Comparison of ENCODE assay signal across 12 cellular contexts in the genomic region with DNA sequence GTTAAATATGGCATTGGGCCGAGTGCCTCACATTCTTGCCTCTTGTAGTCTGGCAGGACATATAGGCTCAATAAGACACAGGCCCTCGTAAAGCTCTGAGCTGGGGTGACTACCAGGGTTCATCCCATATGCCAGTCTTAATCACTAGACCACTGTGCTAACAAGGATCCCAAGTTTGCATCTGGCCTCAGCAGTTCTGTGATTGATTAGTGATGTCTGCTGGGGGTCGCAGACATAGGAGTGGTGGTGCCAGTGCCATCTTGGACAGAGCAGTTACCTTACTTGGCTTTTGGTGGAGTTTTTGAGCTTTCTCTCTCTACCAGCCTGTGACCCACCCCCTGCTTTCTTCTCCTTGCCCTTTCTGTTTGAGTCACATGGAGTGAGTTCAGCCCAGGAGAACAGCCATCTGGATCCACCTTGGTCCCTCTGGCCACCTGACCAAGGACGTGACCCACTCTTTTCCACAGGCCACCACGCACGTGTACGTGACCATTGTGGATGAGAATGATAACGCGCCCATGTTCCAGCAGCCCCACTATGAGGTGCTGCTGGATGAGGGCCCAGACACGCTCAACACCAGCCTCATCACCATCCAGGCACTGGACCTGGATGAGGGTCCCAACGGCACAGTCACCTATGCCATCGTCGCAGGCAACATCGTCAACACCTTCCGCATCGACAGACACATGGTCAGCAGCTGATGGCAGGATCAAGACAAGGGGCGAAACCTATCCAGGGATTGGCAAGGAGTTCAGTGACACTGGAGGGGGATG. TPM values are rescaled to one million over a fixed set of nuclear protein-coding genes. Genes with fewer than 3 reads are reported as not detected.
A peak's percentile ranks its signal among the peaks of the same experiment; 100 is the strongest.
DNase-seq lines count a peak whose midpoint lies in the region; ATAC-seq and TF ChIP-seq lines count a peak whose summit lies in the region.
"Had no signal": no experiment of that assay in that cellular context is flagged by ENCODE, and none has a peak within 500 bp of the region (broad histone marks: within the 10 kb centered on the region; RNA-seq: fewer than 3 reads in every experiment).

No MANE protein-coding gene starts in this region.

- TF ChIP-seq POLR2A in IMR-90 (IDR thresholded peaks at IDR 0.05; ENCODE audit: low read depth, low read length) (no peak), erythroblast (IDR thresholded peaks at IDR 0.05; ENCODE audit: low read length) (no peak)

- H3K4me3 ChIP-seq in right atrium auricular region (no peak overlapping the region), IMR-90 (ENCODE audit: insufficient read depth, low read depth, low read length) (no peak overlapping the region)

- ATAC-seq in left ventricle myocardium superior (no peak), IMR-90 (ENCODE audit: low read depth) (no peak), natural killer cell (no peak)
- ATAC-seq: PC-3 had no signal

- in situ Hi-C loops in IMR-90 (cut with MboI; ENCODE audit: low sequenced_read_pairs) = no loop called here

- H3K4me3 Mint-ChIP-seq in H9 = no peak overlapping the region
- no peak overlapping the region for H3K4me3 Mint-ChIP-seq in natural killer cell

- H4K20me1 ChIP-seq in IMR-90 (ENCODE audit: insufficient read depth, low read length) = no peaks in the 10 kb centered on the region
- no peaks in the 10 kb centered on the region for H4K20me1 ChIP-seq in H9 (ENCODE audit: control insufficient read depth, insufficient read depth, insufficient read length)

- CTCF ChIA-PET in IMR-90 (lab: Yijun Ruan, JAX) = no interaction called here

- no peaks in the 10 kb centered on the region for H3K79me2 ChIP-seq in H9 (ENCODE audit: insufficient read depth, low read length)

- H4K5ac ChIP-seq in IMR-90 (ENCODE audit: low read depth, low read length) (no peak overlapping the region), H9 (ENCODE audit: insufficient read length, low read depth, low read length) (no peak overlapping the region)

- TF ChIP-seq CTCF in right atrium auricular region (IDR thresholded peaks at IDR 0.05) (no peak), IMR-90 (conservative IDR thresholded peaks at IDR 0.05; ENCODE audit: low read depth, low read length) (no peak), H9 (conservative IDR thresholded peaks at IDR 0.05) (no peak), natural killer cell (IDR thresholded peaks at IDR 0.05) (no peak)

- H3K27ac ChIP-seq in right atrium auricular region = no peak overlapping the region
- no peak overlapping the region for H3K27ac ChIP-seq in IMR-90 (ENCODE audit: insufficient read depth, low read length)
- peak overlapping the region; percentile 22 for H3K27ac ChIP-seq in temporal lobe (ENCODE audit: low read depth, low read length)
- H3K27ac ChIP-seq in H9 (ENCODE audit: insufficient read length, low read depth, low read length) = no peak overlapping the region

- H3K4me1 Mint-ChIP-seq in H9 = peaks cover 3 to 10% of the 10 kb centered on the region in 2 experiments; a peak in 2 of 4 replicates
- H3K4me1 Mint-ChIP-seq in natural killer cell = peaks cover 21 to 43% of the 10 kb centered on the region in 2 donors

- POLR2A ChIA-PET in IMR-90 (lab: Charles Lee; ENCODE audit: unreplicated experiment) = no interaction called here

- H3K4ac ChIP-seq in IMR-90 (ENCODE audit: low read depth, low read length) (no peak overlapping the region), H9 (ENCODE audit: low read depth, low read length) (no peak overlapping the region)

- H3K27me3 Mint-ChIP-seq in H9 (ENCODE audit: low read depth) = peaks cover 30% of the 10 kb centered on the region
- H3K27me3 Mint-ChIP-seq in natural killer cell (ENCODE audit: low read depth in 2 of 2) = no peaks in the 10 kb centered on the region
- H3K27me3 Mint-ChIP-seq: IgD-negative memory B cell had no signal

- H2AFZ ChIP-seq in IMR-90 (replicated peaks; ENCODE audit: low read length, poor library complexity) (peak overlapping the region; percentile 38), H9 (ENCODE audit: low read length) (no peak overlapping the region)

- H3K4me2 ChIP-seq in IMR-90 (ENCODE audit: low read depth, low read length) (no peak overlapping the region), H9 (ENCODE audit: insufficient read depth, insufficient read length, low read length) (no peak overlapping the region)

- no peak overlapping the region for H3K18ac ChIP-seq in IMR-90 (ENCODE audit: low read depth, low read length)
- no peak overlapping the region for H3K18ac ChIP-seq in H9 (ENCODE audit: insufficient read length, low read depth, low read length)

- no peak overlapping the region for H2BK12ac ChIP-seq in H9 (ENCODE audit: insufficient read length, low read depth, low read length)

- no peaks in the 10 kb centered on the region for H3K23me2 ChIP-seq in H9 (ENCODE audit: insufficient read length, low read depth, low read length, poor library complexity, severe bottlenecking)

- H2AK9ac ChIP-seq in IMR-90 (replicated peaks; ENCODE audit: low read depth, low read length, poor library complexity) = no peak overlapping the region

- H3K27ac Mint-ChIP-seq in H9 (no peak overlapping the region), natural killer cell (no peak overlapping the region)

- no peak for TF ChIP-seq RAD21 in IMR-90 (IDR thresholded peaks at IDR 0.05; ENCODE audit: low read length)

- H3K14ac ChIP-seq in IMR-90 (replicated peaks; ENCODE audit: low read depth, low read length) (no peak overlapping the region), H9 (ENCODE audit: insufficient read depth, low read length) (no peak overlapping the region)

- BruUV-seq in IMR-90 (replicated peaks; lab: Mats Ljungman, UMichigan) = no TSS peak

- H3K4me1 ChIP-seq in right atrium auricular region (peaks cover 0 to 33% of the 10 kb centered on the region in 2 donors), IMR-90 (ENCODE audit: control insufficient read depth, insufficient read depth, low read length) (peaks cover 14% of the 10 kb centered on the region), H9 (ENCODE audit: insufficient read depth, low read length) (no peaks in the 10 kb centered on the region)
- H3K4me1 ChIP-seq: BE2C had no signal

- WGBS in IMR-90 (ENCODE audit: extremely low coverage in 2 of 2, insufficient read length in 1 of 2), 2 experiments = 80% methylated on average over 2 of the region's 17 CpGs; no CpG with 5 or more reads in 1 of the 2 experiments
- no CpG with 5 or more reads among the region's 17 CpGs for WGBS in H9 (ENCODE audit: extremely low coverage, insufficient read length, low lambda C conversion rate)

- dilution Hi-C loops in IMR-90 (cut with HindIII; ENCODE audit: low sequenced_read_pairs, unreplicated experiment) = no loop called here

- no peak overlapping the region for H2BK120ac ChIP-seq in IMR-90 (ENCODE audit: low read depth, low read length)
- no peak overlapping the region for H2BK120ac ChIP-seq in H9 (ENCODE audit: low read depth, low read length, poor library complexity, severe bottlenecking)

- H3K9me3 ChIP-seq in right atrium auricular region (no peaks in the 10 kb centered on the region), IMR-90 (ENCODE audit: control insufficient read depth, insufficient read depth, low read length) (no peaks in the 10 kb centered on the region), H9 (ENCODE audit: control insufficient read depth, low read depth, low read length) (no peaks in the 10 kb centered on the region)
- H3K9me3 ChIP-seq: BE2C had no signal

- H3K27me3 ChIP-seq in right atrium auricular region (no peaks in the 10 kb centered on the region), IMR-90 (ENCODE audit: control insufficient read depth, insufficient read depth, low read length) (peaks cover 38% of the 10 kb centered on the region), H9 (ENCODE audit: insufficient read depth, low read length) (peaks cover 5% of the 10 kb centered on the region; the same call in 1 of the 2 replicates)
- H3K27me3 ChIP-seq: BE2C had no signal

- H3K9ac ChIP-seq in IMR-90 (ENCODE audit: low read depth, low read length) (no peak overlapping the region), H9 (ENCODE audit: extremely low read depth, insufficient read length, low read length) (no peak overlapping the region)

- H2AK5ac ChIP-seq in IMR-90 (ENCODE audit: low read depth, low read length) (no peak overlapping the region), H9 (ENCODE audit: insufficient read length, low read length) (no peak overlapping the region)

- no peak overlapping the region for H2BK5ac ChIP-seq in IMR-90 (ENCODE audit: low read depth, low read length, poor library complexity, severe bottlenecking)
- no peak overlapping the region for H2BK5ac ChIP-seq in H9 (ENCODE audit: insufficient read length, low read length)

- H3K36me3 Mint-ChIP-seq in H9 (ENCODE audit: insufficient read depth in 1 of 3, low read depth in 3 of 3) (no peaks in the 10 kb centered on the region; a peak in 1 of 7 replicates), natural killer cell (no peaks in the 10 kb centered on the region)
- H3K36me3 Mint-ChIP-seq: IgD-negative memory B cell had no signal

- no peak overlapping the region for H2BK15ac ChIP-seq in IMR-90 (ENCODE audit: low read depth, low read length)
- no peak overlapping the region for H2BK15ac ChIP-seq in H9 (ENCODE audit: low read depth, low read length)

- H4K91ac ChIP-seq in IMR-90 (ENCODE audit: insufficient read depth, low read depth, low read length) = no peak overlapping the region
- H4K91ac ChIP-seq in H9 (ENCODE audit: insufficient read length, low read depth, low read length) = no peak overlapping the region

- H3T11ph ChIP-seq in H9 (ENCODE audit: low read length) = no peak overlapping the region

- H3K56ac ChIP-seq in IMR-90 (ENCODE audit: extremely low read depth, insufficient read depth, low read length) (no peak overlapping the region), H9 (ENCODE audit: insufficient read length, low read depth, low read length) (no peak overlapping the region)

- DNase-seq in left ventricle myocardium superior = peak; percentile 12
- DNase-seq in right atrium auricular region (ENCODE audit: low spot score) = no peak
- DNase-seq in IMR-90 = no peak
- peak; percentile 12 to 36 for DNase-seq in erythroblast (lab: John Stamatoyannopoulos, UW)
- DNase-seq in H9 = no peak
- no peak for DNase-seq in natural killer cell
- DNase-seq: BE2C, NCI-H146, PC-3 had no signal

- H3K36me3 ChIP-seq in right atrium auricular region (no peaks in the 10 kb centered on the region), IMR-90 (ENCODE audit: control insufficient read depth, insufficient read depth, low read length) (no peaks in the 10 kb centered on the region)
- H3K36me3 ChIP-seq: BE2C had no signal

- no peak overlapping the region for H2BK20ac ChIP-seq in IMR-90 (ENCODE audit: low read depth, low read length)
- no peak overlapping the region for H2BK20ac ChIP-seq in H9 (ENCODE audit: low read depth, low read length, poor library complexity, severe bottlenecking)

- intact Hi-C loops in left ventricle myocardium superior (cut with micrococcal nuclease) = no loop called here
- intact Hi-C loops in IMR-90 (cut with micrococcal nuclease) = no loop called here
- intact Hi-C loops in natural killer cell (cut with micrococcal nuclease) = no loop called here

- H3K9me1 ChIP-seq in IMR-90 (ENCODE audit: insufficient read depth, low read length) = peaks cover 11% of the 10 kb centered on the region

- peaks cover 0 to 3% of the 10 kb centered on the region in 2 experiments; a peak in 1 of 5 replicates for H3K9me3 Mint-ChIP-seq in H9
- no peaks in the 10 kb centered on the region for H3K9me3 Mint-ChIP-seq in natural killer cell
- H3K9me3 Mint-ChIP-seq: IgD-negative memory B cell had no signal

- H3K23ac ChIP-seq in IMR-90 (ENCODE audit: low read depth, low read length) = no peak overlapping the region
- H3K23ac ChIP-seq in H9 (ENCODE audit: insufficient read length, low read depth, low read length) = no peak overlapping the region

- H3K79me1 ChIP-seq in IMR-90 (ENCODE audit: low read depth in 1 of 2, low read length in 2 of 2) (peaks cover 0 to 5% of the 10 kb centered on the region in 2 experiments; a peak in 1 of 4 replicates), H9 (ENCODE audit: insufficient read depth, low read depth, low read length, poor library complexity, severe bottlenecking) (no peaks in the 10 kb centered on the region)

- H4K8ac ChIP-seq in IMR-90 (ENCODE audit: low read depth in 2 of 2, low read length in 2 of 2) (no peak overlapping the region), H9 (replicated peaks; ENCODE audit: insufficient read length, low read depth, low read length) (no peak overlapping the region)

RNA-seq across cellular contexts. Expression of gene VSIR, which starts 4.1 kb away (rescaled TPM):
- 127 TPM for total RNA-seq in left ventricle myocardium superior
- 10 to 100 TPM; 36.1 to 56.0 TPM for total RNA-seq in right atrium auricular region
- total RNA-seq in IMR-90 (2012; rRNA removed) = 5.0 and 5.3 TPM in 2 replicates
- 23.8 and 25.1 TPM in 2 replicates for polyA plus RNA-seq in IMR-90 (2012; rRNA removed)
- 17.6 and 24.1 TPM in 2 replicates for polyA plus RNA-seq in IMR-90 (2012; cell fraction: cytosol; rRNA removed)
- 10.6 and 25.6 TPM in 2 replicates for polyA plus RNA-seq in IMR-90 (2012; cell fraction: nucleus; rRNA removed; ENCODE audit: low replicate concordance)
- total RNA-seq in temporal lobe = 5.4 TPM
- total RNA-seq in H9 (2021) = 0.11 and 0.31 TPM in 2 replicates
- 100 to 1,000 TPM; 134 to 193 (median 178) TPM for total RNA-seq in natural killer cell
- total RNA-seq: H1 had no signal

RNA-seq across cellular contexts. Expression of gene C10orf105, which starts 57.8 kb away (rescaled TPM):
- total RNA-seq in left ventricle myocardium superior = 0.07 TPM
- 1 to 10 TPM in 1 of 2 donors, not detected in 1; 1.3 TPM for total RNA-seq in right atrium auricular region
- under 0.01 TPM in 1 of 2 replicates, not detected in the other for total RNA-seq in IMR-90 (2012; rRNA removed)
- polyA plus RNA-seq in IMR-90 (2012; rRNA removed) = not detected in 2 replicates
- polyA plus RNA-seq in IMR-90 (2012; cell fraction: cytosol; rRNA removed) = not detected in 2 replicates
- not detected in 2 replicates for polyA plus RNA-seq in IMR-90 (2012; cell fraction: nucleus; rRNA removed; ENCODE audit: low replicate concordance)
- total RNA-seq in temporal lobe = 0.25 TPM
- total RNA-seq in H9 (2021) = 0.24 and 0.26 TPM in 2 replicates
- total RNA-seq in natural killer cell = under 1 TPM; 0.14 to 0.52 (median 0.40) TPM
- total RNA-seq: PC-3 had no signal
- polyA plus RNA-seq: IgD-negative memory B cell had no signal

Comparison
In these comparisons a context has a peak if more than half of its experiments do, and no peak if none do; other contexts are left out.
1. DNase-seq: peak in left ventricle myocardium superior (single experiment) and erythroblast (2 of 2); none in right atrium auricular region (single experiment), IMR-90 (single experiment), H9 (single experiment) and natural killer cell (single experiment).